ENCODE assay signal across 8 cellular contexts in genomic region chr15:76931397-76932089, GRCh38. TPM values are rescaled to one million over a fixed set of nuclear protein-coding genes. Genes with fewer than 3 reads are reported as not detected.
DNase-seq lines count a peak whose midpoint lies in the region; ATAC-seq and TF ChIP-seq lines count a peak whose summit lies in the region.

RCN2 (plus strand) TSS chr15:76931749; CDS start chr15:76931842, 93 bp downstream.

- peak; percentile 68 to 74 for TF ChIP-seq POLR2A in vagina (IDR thresholded peaks at IDR 0.05)

- intact Hi-C loops in vagina (cut with DNase I): no loop called here

- H3K9ac ChIP-seq in rectal smooth muscle tissue (ENCODE audit: low read length): peak within 1 kb of the TSS; percentile 4

- peaks cover 3% of the 10 kb centered on the region for H3K36me3 ChIP-seq in rectal smooth muscle tissue (ENCODE audit: control insufficient read depth, insufficient read depth, low read length)
- peaks cover 0 to 19% of the 10 kb centered on the region in 2 donors for H3K36me3 ChIP-seq in vagina

- H3K27me3 ChIP-seq in rectal smooth muscle tissue (ENCODE audit: control insufficient read depth, insufficient read depth, low read length): no peaks in the 10 kb centered on the region
- H3K27me3 ChIP-seq in vagina: no peaks in the 10 kb centered on the region

- peak; percentile 95 for ATAC-seq in GM18517 (IDR thresholded peaks at IDR 0.05; ENCODE audit: unreplicated experiment)
- peak; percentile 98 for ATAC-seq in HG03039 (IDR thresholded peaks at IDR 0.05; ENCODE audit: unreplicated experiment)

- H3K4me1 ChIP-seq in rectal smooth muscle tissue (ENCODE audit: control insufficient read depth, insufficient read depth, low read length): no peaks in the 10 kb centered on the region
- H3K4me1 ChIP-seq in vagina: peaks cover 15% of the 10 kb centered on the region

- peak within 1 kb of the TSS; percentile 64 for H3K4me3 ChIP-seq in astrocyte of the cerebellum (ENCODE audit: low read depth, low read length)
- H3K4me3 ChIP-seq in rectal smooth muscle tissue (ENCODE audit: low read length): peak within 1 kb of the TSS; percentile 65
- H3K4me3 ChIP-seq in vagina: peak within 1 kb of the TSS; percentile 65 to 87

- H3K27ac ChIP-seq in rectal smooth muscle tissue (ENCODE audit: low read depth, low read length) (peak within 1 kb of the TSS; percentile 62), vagina (peak within 1 kb of the TSS; percentile 56)

- no peak for TF ChIP-seq CTCF in astrocyte of the cerebellum (IDR thresholded peaks at IDR 0.05; ENCODE audit: low read depth, low read length, missing control alignments)
- no peak for TF ChIP-seq CTCF in vagina (IDR thresholded peaks at IDR 0.05)

- in situ Hi-C loops in astrocyte of the cerebellum (cut with HindIII; ENCODE audit: low sequenced_read_pairs): no loop called here

- DNase-seq in NCI-H2081 (lab: John Stamatoyannopoulos, UW) (peak; percentile 94 to 97), T-helper 9 cell (peak; percentile 88), astrocyte of the cerebellum (ENCODE audit: low read depth) (peak; percentile 80), hepatic stellate cell (ENCODE audit: low spot score) (peak; percentile 92), vagina (ENCODE audit: extremely low spot score in 2 of 2) (peak in 1 of 2 donors; percentile 92)

- no peaks in the 10 kb centered on the region for H3K9me3 ChIP-seq in vagina

RNA-seq across cellular contexts. Expression of gene RCN2, which starts in this region (rescaled TPM):
- total RNA-seq in vagina: 39.5 TPM
